10 cellular contexts compared by ENCODE assay signal in the genomic region with DNA sequence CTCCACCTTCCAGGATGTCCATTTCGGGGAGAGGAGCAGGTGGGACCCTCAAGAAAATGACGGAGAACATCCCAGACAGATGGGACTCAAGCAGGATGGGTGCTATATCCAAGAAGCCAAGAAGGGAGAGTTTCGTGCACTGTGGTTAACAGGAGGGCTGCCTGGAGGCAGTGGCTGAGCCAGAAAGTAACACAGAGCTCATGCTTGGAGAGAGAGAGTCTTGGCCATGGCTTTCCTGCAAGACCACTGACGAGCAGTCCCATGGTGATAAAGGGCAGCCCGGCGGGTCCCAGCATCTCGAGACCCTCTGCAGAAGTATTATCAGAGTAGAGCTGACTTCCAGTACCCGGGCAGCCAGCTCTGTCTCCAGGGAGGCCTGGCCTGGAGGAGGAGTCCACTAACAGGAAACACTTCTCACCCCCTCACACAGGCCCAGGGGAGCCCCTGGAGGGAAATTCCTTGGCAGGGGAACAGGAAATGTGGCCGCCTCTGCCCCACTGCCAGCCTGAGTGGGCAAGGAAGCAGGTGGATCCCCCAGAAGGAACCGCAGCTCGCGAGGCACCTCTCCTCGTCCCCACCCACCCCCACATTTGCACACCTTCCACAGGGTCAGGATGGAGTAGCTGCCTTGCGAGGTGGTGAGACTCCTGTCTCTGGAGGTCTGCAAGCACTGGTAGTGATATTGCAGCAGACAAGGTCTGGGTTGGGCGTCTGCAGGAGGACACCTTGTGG. TPM values are rescaled to one million over a fixed set of nuclear protein-coding genes. Genes with fewer than 3 reads are reported as not detected.
DNase-seq lines count a peak whose midpoint lies in the region; ATAC-seq and TF ChIP-seq lines count a peak whose summit lies in the region.
"Had no signal": no experiment of that assay in that cellular context is flagged by ENCODE, and none has a peak within 500 bp of the region (broad histone marks: within the 10 kb centered on the region; RNA-seq: fewer than 3 reads in every experiment).

No MANE protein-coding gene starts in this region.

- intact Hi-C loops in esophagus squamous epithelium (cut with DNase I) = loop anchor here (5.0 to 10.0 kb wide), 2 partner anchors 110 to 138 kb away; partner anchors contain the start of gene ELFN2

- 0 out of 2 replicates have a peak, but pooled peaks cover 4% of the 10 kb centered on the region for H4K20me1 ChIP-seq in DOHH2 (ENCODE audit: control insufficient read depth, insufficient read depth, low read depth, low read length)

- peak; percentile 58 for DNase-seq in activated CD8-positive, alpha-beta T cell treated with anti-CD3 and anti-CD28 coated beads, Interleukin-2, amount 10 ng/mL, durations not matched to agents 7 days and 5 days
- DNase-seq in naive B cell = peak; percentile 53
- DNase-seq in esophagus squamous epithelium (lab: John Stamatoyannopoulos, UW) = no peak
- no peak for DNase-seq in H7
- DNase-seq: DMS153, NCI-H446 treated with DMSO at 0.1 percent for 48 hours had no signal

- peaks cover 47% of the 10 kb centered on the region for H3K36me3 Mint-ChIP-seq in activated CD8-positive, alpha-beta T cell treated with anti-CD3 and anti-CD28 coated beads, Interleukin-2, amount 10 ng/mL, durations not matched to agents 7 days and 5 days (ENCODE audit: low read depth)
- peaks cover 5 to 7% of the 10 kb centered on the region in 2 donors for H3K36me3 Mint-ChIP-seq in naive B cell

- 42 to 61% methylated on average over 3 to 6 of the region's 15 CpGs for WGBS in esophagus squamous epithelium, 2 donors

- H3F3A ChIP-seq in DOHH2 (ENCODE audit: control insufficient read depth, insufficient read depth) = no peaks in the 10 kb centered on the region

- no peak for TF ChIP-seq POLR2A in esophagus squamous epithelium (IDR thresholded peaks at IDR 0.05)

- H3K4me1 ChIP-seq in DOHH2 (ENCODE audit: control insufficient read depth, low read length) (peaks cover 52% of the 10 kb centered on the region), esophagus squamous epithelium (peaks cover 0 to 34% (median 4%) of the 10 kb centered on the region in 3 donors)

- ATAC-seq in HG03432 (IDR thresholded peaks at IDR 0.05; ENCODE audit: unreplicated experiment) = peak; percentile 37
- no peak for ATAC-seq in activated CD8-positive, alpha-beta T cell treated with anti-CD3 and anti-CD28 coated beads, Interleukin-2, amount 10 ng/mL, durations not matched to agents 7 days and 5 days
- ATAC-seq in naive B cell (ENCODE audit: low read depth in 2 of 2) = peak; percentile 76 to 79
- no peak for ATAC-seq in HG02981 (IDR thresholded peaks at IDR 0.05; ENCODE audit: unreplicated experiment)
- ATAC-seq in GM18858 (IDR thresholded peaks at IDR 0.05; ENCODE audit: unreplicated experiment) = no peak

- POLR2A ChIA-PET in activated CD8-positive, alpha-beta T cell treated with anti-CD3 and anti-CD28 coated beads, Interleukin-2, amount 10 ng/mL, durations not matched to agents 7 days and 5 days (lab: Charles Lee) = interaction anchor here (0.6 to 1.5 kb wide), 10 partner anchors 9 to 602 kb away, joined by 3 to 7 read pairs (median 3); partner anchors contain the start of genes CYTH4 and RAC2

- H3K4me3 Mint-ChIP-seq in activated CD8-positive, alpha-beta T cell treated with anti-CD3 and anti-CD28 coated beads, Interleukin-2, amount 10 ng/mL, durations not matched to agents 7 days and 5 days = no peak overlapping the region
- peak overlapping the region in 7 of 8 donors; percentile 3 to 66 (median 21) for H3K4me3 Mint-ChIP-seq in naive B cell

- peaks cover 68% of the 10 kb centered on the region for H3K4me1 Mint-ChIP-seq in activated CD8-positive, alpha-beta T cell treated with anti-CD3 and anti-CD28 coated beads, Interleukin-2, amount 10 ng/mL, durations not matched to agents 7 days and 5 days (ENCODE audit: low read depth)
- peaks cover 44 to 58% (median 55%) of the 10 kb centered on the region in 3 donors for H3K4me1 Mint-ChIP-seq in naive B cell

- no peaks in the 10 kb centered on the region for H3K79me2 ChIP-seq in DOHH2 (ENCODE audit: control insufficient read depth, low read length)

- H3K27ac ChIP-seq in DOHH2 (ENCODE audit: low read depth, low read length) (no peak overlapping the region), esophagus squamous epithelium (no peak overlapping the region)

- H3K27me3 ChIP-seq in DOHH2 (ENCODE audit: control insufficient read depth, low read length) (peaks cover 3% of the 10 kb centered on the region; the same call in 1 of the 2 replicates), esophagus squamous epithelium (peaks cover 0 to 83% (median 0%) of the 10 kb centered on the region in 4 donors), H7 (ENCODE audit: control insufficient read depth, insufficient read depth, low read length) (no peaks in the 10 kb centered on the region)

- no peaks in the 10 kb centered on the region for H3K27me3 Mint-ChIP-seq in activated CD8-positive, alpha-beta T cell treated with anti-CD3 and anti-CD28 coated beads, Interleukin-2, amount 10 ng/mL, durations not matched to agents 7 days and 5 days (ENCODE audit: low read depth)
- peaks cover 0 to 15% (median 0%) of the 10 kb centered on the region in 3 donors for H3K27me3 Mint-ChIP-seq in naive B cell

- no peaks in the 10 kb centered on the region for H3K9me3 ChIP-seq in DOHH2 (ENCODE audit: control insufficient read depth, insufficient read depth, low read length)
- no peaks in the 10 kb centered on the region for H3K9me3 ChIP-seq in esophagus squamous epithelium

- peak overlapping the region; percentile 87 for H3K27ac Mint-ChIP-seq in activated CD8-positive, alpha-beta T cell treated with anti-CD3 and anti-CD28 coated beads, Interleukin-2, amount 10 ng/mL, durations not matched to agents 7 days and 5 days
- peak overlapping the region; percentile 52 to 94 (median 81) for H3K27ac Mint-ChIP-seq in naive B cell

- H3K9me3 Mint-ChIP-seq in activated CD8-positive, alpha-beta T cell treated with anti-CD3 and anti-CD28 coated beads, Interleukin-2, amount 10 ng/mL, durations not matched to agents 7 days and 5 days (ENCODE audit: insufficient read depth) = no peaks in the 10 kb centered on the region
- no peaks in the 10 kb centered on the region for H3K9me3 Mint-ChIP-seq in naive B cell

- H3K4me3 ChIP-seq in DOHH2 (ENCODE audit: low read length) (no peak overlapping the region), esophagus squamous epithelium (no peak overlapping the region), H7 (ENCODE audit: insufficient read depth, low read depth, low read length) (no peak overlapping the region)

- H3K4me2 ChIP-seq in DOHH2 (ENCODE audit: low read length) = peak overlapping the region; percentile 36

- no peak for TF ChIP-seq CTCF in DOHH2 (IDR thresholded peaks at IDR 0.05; ENCODE audit: low read depth, low read length, poor library complexity, severe bottlenecking)
- TF ChIP-seq CTCF in esophagus squamous epithelium (IDR thresholded peaks at IDR 0.05) = no peak

- H3K36me3 ChIP-seq in DOHH2 (ENCODE audit: control insufficient read depth, low read length) = peaks cover 27% of the 10 kb centered on the region
- H3K36me3 ChIP-seq in esophagus squamous epithelium = no peaks in the 10 kb centered on the region
- no peaks in the 10 kb centered on the region for H3K36me3 ChIP-seq in H7 (replicated peaks; ENCODE audit: control insufficient read depth, insufficient read depth, low read length)

- CTCF ChIA-PET in activated CD8-positive, alpha-beta T cell treated with anti-CD3 and anti-CD28 coated beads, Interleukin-2, amount 10 ng/mL, durations not matched to agents 7 days and 5 days (lab: Charles Lee) = interaction anchor here (0.8 to 6.1 kb wide), 13 partner anchors 8 to 252 kb away, joined by 3 to 65 read pairs (median 4); partner anchors contain the start of genes CYTH4 and ELFN2

- no peaks in the 10 kb centered on the region for H3K9me2 ChIP-seq in DOHH2 (replicated peaks; ENCODE audit: control insufficient read depth, low read length)

RNA-seq across cellular contexts. Expression of gene CYTH4, which starts 32.2 kb away (rescaled TPM):
- 100 to 1,000 TPM; 107 to 114 TPM for total RNA-seq in activated CD8-positive, alpha-beta T cell treated with anti-CD3 and anti-CD28 coated beads, Interleukin-2, amount 10 ng/mL, durations not matched to agents 7 days and 5 days
- polyA plus RNA-seq in naive B cell (ENCODE audit: low read depth in 6 of 6) = 10 to 100 TPM; 29.3 to 74.9 (median 46.1) TPM
- 10 to 100 TPM in 1 of 4 donors, 1 to 10 TPM in 3; 1.9 to 10.3 (median 3.4) TPM for total RNA-seq in esophagus squamous epithelium
- not detected in 2 replicates for total RNA-seq in H7 (2014; rRNA removed; shearing (Covaris generic))

Comparison
In these comparisons a context has a peak if more than half of its experiments do, and no peak if none do; other contexts are left out.
1. ATAC-seq: peak in HG03432 (single experiment) and naive B cell (2 of 2); none in activated CD8-positive, alpha-beta T cell treated with anti-CD3 and anti-CD28 coated beads, Interleukin-2, amount 10 ng/mL, durations not matched to agents 7 days and 5 days (single experiment), HG02981 (single experiment) and GM18858 (single experiment).
2. DNase-seq: peak in activated CD8-positive, alpha-beta T cell treated with anti-CD3 and anti-CD28 coated beads, Interleukin-2, amount 10 ng/mL, durations not matched to agents 7 days and 5 days (single experiment) and naive B cell (single experiment); none in esophagus squamous epithelium (single experiment) and H7 (single experiment).
3. RNA of gene CYTH4, which starts 32.2 kb away (total RNA-seq): 107 to 114 TPM in activated CD8-positive, alpha-beta T cell treated with anti-CD3 and anti-CD28 coated beads, Interleukin-2, amount 10 ng/mL, durations not matched to agents 7 days and 5 days; 1.9 to 10.3 TPM in esophagus squamous epithelium and not detected in H7; every median in the first group is over 4 times any median in the second.